8 cellular contexts compared by ENCODE assay signal in genomic region chr19:37932985-37933953, GRCh38. TPM values are rescaled to one million over a fixed set of nuclear protein-coding genes. Genes with fewer than 3 reads are reported as not detected.
DNase-seq lines count a peak whose midpoint lies in the region; ATAC-seq and TF ChIP-seq lines count a peak whose summit lies in the region.
"Had no signal": no experiment of that assay in that cellular context is flagged by ENCODE, and none has a peak within 500 bp of the region (broad histone marks: within the 10 kb centered on the region; RNA-seq: fewer than 3 reads in every experiment).

No MANE protein-coding gene starts in this region.

- H3K4me3 Mint-ChIP-seq in stimulated activated effector memory CD8-positive, alpha-beta T cell treated with anti-CD3 and anti-CD28 coated beads, Interleukin-12 subunit alpha, Interleukin-12 subunit beta, amount 100 ng/mL, for 72 hours, result no peak overlapping the region

- no peak for ATAC-seq in stimulated activated effector memory CD8-positive, alpha-beta T cell treated with anti-CD3 and anti-CD28 coated beads, Interleukin-12 subunit alpha, Interleukin-12 subunit beta, amount 100 ng/mL, for 72 hours
- ATAC-seq in GM18858 (IDR thresholded peaks at IDR 0.05; ENCODE audit: unreplicated experiment), result no peak

- CTCF ChIA-PET in HEK293 (lab: Yijun Ruan, JAX), result interaction anchor here (0.6 to 4.0 kb wide), 6 partner anchors 9 to 310 kb away, joined by 3 to 35 read pairs (median 4); no protein-coding TSS in a partner anchor

- POLR2A ChIA-PET in HEK293 (lab: Yijun Ruan, JAX), result interaction anchor here (0.6 to 3.2 kb wide), 7 partner anchors 12 to 154 kb away, joined by 3 to 31 read pairs (median 6); partner anchors contain the start of genes SIPA1L3, WDR87 and ZNF573

- H3K9me3 ChIP-seq in HEK293 (ENCODE audit: control insufficient read depth, insufficient read depth, low read depth, low read length) (peaks cover 13% of the 10 kb centered on the region), left ventricle myocardium inferior (replicated peaks) (peaks cover 16% of the 10 kb centered on the region)

- H3K27ac ChIP-seq in HEK293 (ENCODE audit: extremely low read depth, low read depth, low read length), result no peak overlapping the region
- H3K27ac ChIP-seq in left ventricle myocardium inferior (replicated peaks), result peak overlapping the region; percentile 41

- no peak overlapping the region for H3K4me3 ChIP-seq in HEK293 (ENCODE audit: low read depth, low read length)
- no peak overlapping the region for H3K4me3 ChIP-seq in left ventricle myocardium inferior

- H3K36me3 Mint-ChIP-seq in stimulated activated effector memory CD8-positive, alpha-beta T cell treated with anti-CD3 and anti-CD28 coated beads, Interleukin-12 subunit alpha, Interleukin-12 subunit beta, amount 100 ng/mL, for 72 hours, result no peaks in the 10 kb centered on the region

- intact Hi-C loops in left ventricle myocardium inferior (cut with micrococcal nuclease), result no loop called here

- TF ChIP-seq CTCF in HEK293 (tag by site-specific recombination; IDR thresholded peaks at IDR 0.05), result no peak
- no peak for TF ChIP-seq CTCF in left ventricle myocardium inferior (IDR thresholded peaks at IDR 0.05; ENCODE audit: borderline replicate concordance)

- H3K27ac Mint-ChIP-seq in stimulated activated effector memory CD8-positive, alpha-beta T cell treated with anti-CD3 and anti-CD28 coated beads, Interleukin-12 subunit alpha, Interleukin-12 subunit beta, amount 100 ng/mL, for 72 hours, result peak overlapping the region; percentile 11

- no peaks in the 10 kb centered on the region for H3K9me3 Mint-ChIP-seq in stimulated activated effector memory CD8-positive, alpha-beta T cell treated with anti-CD3 and anti-CD28 coated beads, Interleukin-12 subunit alpha, Interleukin-12 subunit beta, amount 100 ng/mL, for 72 hours

- H3K4me1 ChIP-seq in HEK293 (ENCODE audit: control insufficient read depth, insufficient read depth, low read length) (peaks cover 22% of the 10 kb centered on the region), left ventricle myocardium inferior (peaks cover 37% of the 10 kb centered on the region)

- no peaks in the 10 kb centered on the region for H3K27me3 ChIP-seq in left ventricle myocardium inferior (ENCODE audit: low read depth)

- peaks cover 15% of the 10 kb centered on the region for H3K4me1 Mint-ChIP-seq in stimulated activated effector memory CD8-positive, alpha-beta T cell treated with anti-CD3 and anti-CD28 coated beads, Interleukin-12 subunit alpha, Interleukin-12 subunit beta, amount 100 ng/mL, for 72 hours

- peaks cover 5 to 12% of the 10 kb centered on the region in 2 experiments for H3K36me3 ChIP-seq in HEK293 (ENCODE audit: control insufficient read depth in 2 of 2, insufficient read depth in 1 of 2, low read length in 2 of 2)
- peaks cover 8% of the 10 kb centered on the region for H3K36me3 ChIP-seq in left ventricle myocardium inferior

- DNase-seq in RPMI7951 (ENCODE audit: low read depth) (peak; percentile 56), left ventricle myocardium inferior (peak; percentile 16), cerebellum (ENCODE audit: low spot score) (no peak)
- no peak for DNase-seq in stimulated activated effector memory CD8-positive, alpha-beta T cell treated with anti-CD3 and anti-CD28 coated beads, Interleukin-12 subunit alpha, Interleukin-12 subunit beta, amount 100 ng/mL, for 72 hours (ENCODE audit: low spot score in 2 of 2)
- no peak for DNase-seq in stimulated activated CD8-positive, alpha-beta memory T cell treated with anti-CD3 and anti-CD28 coated beads, Interleukin-4, amount 100 ng/mL, for 48 hours

TF ChIP-seq in HEK293, 187 proteins besides CTCF, POLR2A, EP300 and RAD21:
- TF ChIP-seq ZNF341 (tag by site-specific recombination; IDR thresholded peaks at IDR 0.05; ENCODE audit: low read depth) (peak; percentile 95), ZNF600 (tag by site-specific recombination; IDR thresholded peaks at IDR 0.05) (peak; percentile 53; the same call in 1 of the 2 replicates), GFI1B (tag by site-specific recombination; IDR thresholded peaks at IDR 0.05) (no peak), SCRT2 (tag by site-specific recombination; IDR thresholded peaks at IDR 0.05) (0 out of 2 replicates have a peak, but pooled peaks have one; percentile 9), OVOL3 (tag by site-specific recombination; IDR thresholded peaks at IDR 0.05) (no peak), ZSCAN23 (tag by site-specific recombination; IDR thresholded peaks at IDR 0.05) (no peak), PRDM1 (tag by site-specific recombination; IDR thresholded peaks at IDR 0.05) (0 out of 2 replicates have a peak, but pooled peaks have one; percentile 10), PRDM10 (tag by site-specific recombination; IDR thresholded peaks at IDR 0.05) (peak; percentile 37; the same call in 1 of the 2 replicates), GLIS2 (tag by site-specific recombination; IDR thresholded peaks at IDR 0.05) (0 out of 2 replicates have a peak, but pooled peaks have one; percentile 3), ZIC2 (tag by site-specific recombination; IDR thresholded peaks at IDR 0.05) (peak; percentile 56)
- TF ChIP-seq, protein P1, sequence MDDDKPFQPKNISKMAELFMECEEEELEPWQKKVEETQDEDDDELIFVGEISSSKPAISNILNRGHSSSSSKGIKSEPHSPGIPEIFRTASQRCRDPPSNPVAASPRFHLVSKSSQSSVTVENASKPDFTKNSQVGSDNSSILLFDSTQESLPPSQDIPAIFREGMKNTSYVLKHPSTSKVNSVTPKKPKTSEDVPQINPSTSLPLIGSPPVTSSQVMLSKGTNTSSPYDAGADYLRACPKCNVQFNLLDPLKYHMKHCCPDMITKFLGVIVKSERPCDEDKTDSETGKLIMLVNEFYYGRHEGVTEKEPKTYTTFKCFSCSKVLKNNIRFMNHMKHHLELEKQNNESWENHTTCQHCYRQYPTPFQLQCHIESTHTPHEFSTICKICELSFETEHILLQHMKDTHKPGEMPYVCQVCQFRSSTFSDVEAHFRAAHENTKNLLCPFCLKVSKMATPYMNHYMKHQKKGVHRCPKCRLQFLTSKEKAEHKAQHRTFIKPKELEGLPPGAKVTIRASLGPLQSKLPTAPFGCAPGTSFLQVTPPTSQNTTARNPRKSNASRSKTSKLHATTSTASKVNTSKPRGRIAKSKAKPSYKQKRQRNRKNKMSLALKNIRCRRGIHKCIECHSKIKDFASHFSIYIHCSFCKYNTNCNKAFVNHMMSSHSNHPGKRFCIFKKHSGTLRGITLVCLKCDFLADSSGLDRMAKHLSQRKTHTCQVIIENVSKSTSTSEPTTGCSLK (tag by site-specific recombination; IDR thresholded peaks at IDR 0.05), result no peak
TF ChIP-seq in HEK293: peak in this region for 7.

RNA-seq across cellular contexts. Expression of gene SIPA1L3, which starts 26.3 kb away (rescaled TPM):
- 10.5 and 14.9 TPM in 2 replicates for total RNA-seq in RPMI7951 (2014; rRNA removed; shearing (Covaris generic))
- total RNA-seq in left ventricle myocardium inferior (8.8 TPM), cerebellum (32.1 TPM)

RNA-seq across cellular contexts. Expression of gene WDR87, which starts 26.9 kb away (rescaled TPM):
- total RNA-seq in RPMI7951 (2014; rRNA removed; shearing (Covaris generic)), result not detected in 2 replicates
- total RNA-seq in left ventricle myocardium inferior (not detected), cerebellum (not detected)
- total RNA-seq: SK-MEL-5 had no signal

Comparison
In these comparisons a context has a peak if more than half of its experiments do, and no peak if none do; other contexts are left out.
1. DNase-seq: peak in RPMI7951 (single experiment) and left ventricle myocardium inferior (single experiment); none in stimulated activated effector memory CD8-positive, alpha-beta T cell treated with anti-CD3 and anti-CD28 coated beads, Interleukin-12 subunit alpha, Interleukin-12 subunit beta, amount 100 ng/mL, for 72 hours (0 of 2), stimulated activated CD8-positive, alpha-beta memory T cell treated with anti-CD3 and anti-CD28 coated beads, Interleukin-4, amount 100 ng/mL, for 48 hours (single experiment) and cerebellum (single experiment).